28 cellular contexts compared by ENCODE assay signal in the genomic region with DNA sequence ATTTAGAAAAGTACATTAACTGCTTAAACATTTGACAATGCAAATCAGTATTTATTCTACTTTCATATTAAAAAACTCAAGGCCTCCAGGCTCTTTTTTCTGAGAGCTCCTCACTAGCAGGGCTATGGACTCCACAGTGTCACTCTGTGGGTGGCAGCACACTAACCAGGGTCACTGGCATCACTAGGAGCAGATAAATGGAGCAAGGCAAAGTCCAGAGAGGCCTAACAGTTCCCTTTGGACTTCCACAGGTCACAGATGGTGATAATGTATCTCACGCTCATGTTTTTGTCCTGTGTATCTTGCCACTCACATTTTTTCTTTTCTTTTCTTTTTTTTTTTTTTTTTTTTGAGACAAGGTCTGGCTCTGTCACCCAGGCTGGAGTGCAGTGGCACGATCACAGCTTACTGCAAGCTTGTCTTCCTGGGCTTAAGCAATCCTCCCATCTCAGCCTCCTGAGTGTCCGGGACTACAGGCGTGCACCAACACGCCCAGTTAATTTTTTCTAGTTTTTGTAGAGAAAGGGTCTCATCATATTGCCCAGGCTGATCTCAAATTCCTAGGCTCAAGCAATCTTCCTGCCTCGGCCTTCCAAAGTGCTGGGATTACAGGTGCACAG. TPM values are rescaled to one million over a fixed set of nuclear protein-coding genes. Genes with fewer than 3 reads are reported as not detected.
DNase-seq lines count a peak whose midpoint lies in the region; ATAC-seq and TF ChIP-seq lines count a peak whose summit lies in the region.
"Had no signal": no experiment of that assay in that cellular context is flagged by ENCODE, and none has a peak within 500 bp of the region (broad histone marks: within the 10 kb centered on the region; RNA-seq: fewer than 3 reads in every experiment).

No MANE protein-coding gene starts in this region.

- no peak overlapping the region for H2AFZ ChIP-seq in MM.1S (ENCODE audit: low read length)

- CTCF ChIA-PET in A673 (lab: Charles Lee) = interaction anchor here (0.6 kb wide), 1 partner anchor 33 kb away, joined by 9 read pairs; no protein-coding TSS in a partner anchor

- H3K36me3 ChIP-seq in A673 (ENCODE audit: insufficient read depth, low read length, poor library complexity, severe bottlenecking) (peaks cover 22% of the 10 kb centered on the region), MM.1S (replicated peaks; ENCODE audit: insufficient read depth, low read length) (peaks cover 4% of the 10 kb centered on the region; the same call in 1 of the 2 replicates), neutrophil (peaks cover 46% of the 10 kb centered on the region)

- no peaks in the 10 kb centered on the region for H3K9me2 ChIP-seq in MM.1S (replicated peaks; ENCODE audit: insufficient read depth, low read length)

- TF ChIP-seq CTCF in A673 (conservative IDR thresholded peaks at IDR 0.05; ENCODE audit: low read depth, low read length) (no peak), MM.1S (IDR thresholded peaks at IDR 0.05; ENCODE audit: low read length) (no peak), neutrophil (IDR thresholded peaks at IDR 0.05) (no peak)

- DNase-seq in A673 (ENCODE audit: low spot score) (no peak), MM.1S (no peak), left lobe of liver (ENCODE audit: low spot score) (peak; percentile 78), glomerular visceral epithelial cell (ENCODE audit: extremely low spot score) (no peak), A172 (ENCODE audit: low spot score) (no peak), C1 segment of cervical spinal cord (lab: John Stamatoyannopoulos, UW) (no peak), NCI-H82 (lab: John Stamatoyannopoulos, UW) (no peak)
- DNase-seq: activated CD4-positive, alpha-beta T cell treated with anti-CD3 and anti-CD28 coated beads for 48 hours; activated naive CD4-positive, alpha-beta T cell treated with anti-CD3 and anti-CD28 coated beads for 36 hours; activated T-cell treated with anti-CD3 and anti-CD28 coated beads, Interleukin-2, amount 50 U/mL, for 72 hours; Caco-2; dermis blood vessel endothelial cell; DMS53; foreskin melanocyte; Kasumi-1; MV-4-11; NCI-H1436 treated with DMSO at 0.1 percent for 48 hours; NCI-H446 treated with DMSO at 0.1 percent for 48 hours; posterior cingulate gyrus; right cardiac atrium; stimulated activated CD4-positive, alpha-beta T cell treated with anti-CD3 and anti-CD28 coated beads, Interleukin-4, amount 100 ng/mL, for 24 hours; SW 1271; WERI-Rb-1 had no signal

- H3K4me1 ChIP-seq in A673 (ENCODE audit: insufficient read depth, low read length, poor library complexity, severe bottlenecking) (peaks cover 20% of the 10 kb centered on the region), MM.1S (ENCODE audit: low read length) (no peaks in the 10 kb centered on the region), neutrophil (ENCODE audit: control insufficient read depth in 1 of 2, insufficient read depth in 1 of 2, low read depth in 1 of 2, low read length in 1 of 2) (peaks cover 51 to 52% of the 10 kb centered on the region in 2 experiments)

- H3K27me3 ChIP-seq in A673 (replicated peaks; ENCODE audit: insufficient read depth, low read depth, low read length, poor library complexity) (no peaks in the 10 kb centered on the region), MM.1S (replicated peaks; ENCODE audit: insufficient read depth, low read length) (no peaks in the 10 kb centered on the region), neutrophil (no peaks in the 10 kb centered on the region)
- H3K27me3 ChIP-seq: adrenal gland; BLaER1 treated with 17β-estradiol and CSF1 and Interleukin-3, amounts not matched to agents 10 nM and 100 nM; esophagus muscularis mucosa; tibial nerve had no signal

- H3K9ac ChIP-seq in MM.1S (ENCODE audit: low read length) = no peak overlapping the region; the same call in 1 of the 2 replicates

- H3K4me3 ChIP-seq in A673 (ENCODE audit: low read depth, low read length, poor library complexity, severe bottlenecking) = no peak overlapping the region
- no peak overlapping the region for H3K4me3 ChIP-seq in MM.1S (ENCODE audit: low read length)
- no peak overlapping the region for H3K4me3 ChIP-seq in neutrophil (ENCODE audit: low read depth in 1 of 2, low read length in 1 of 2)
- H3K4me3 ChIP-seq: adrenal gland; BLaER1 treated with 17β-estradiol and CSF1 and Interleukin-3, amounts not matched to agents 10 nM and 100 nM; esophagus muscularis mucosa; tibial nerve had no signal

- H3K9me3 ChIP-seq in A673 (ENCODE audit: low read depth, low read length, poor library complexity, severe bottlenecking) (no peaks in the 10 kb centered on the region), MM.1S (replicated peaks; ENCODE audit: insufficient read depth, low read length) (no peaks in the 10 kb centered on the region), neutrophil (no peaks in the 10 kb centered on the region)
- H3K9me3 ChIP-seq: adrenal gland; BLaER1 treated with 17β-estradiol and CSF1 and Interleukin-3, amounts not matched to agents 10 nM and 100 nM; Caco-2; esophagus muscularis mucosa; tibial nerve had no signal

- peak overlapping the region; percentile 43 for H3K27ac ChIP-seq in A673 (ENCODE audit: low read depth, low read length, poor library complexity, severe bottlenecking)
- no peak overlapping the region for H3K27ac ChIP-seq in MM.1S (ENCODE audit: low read length)
- peak overlapping the region; percentile 97 for H3K27ac ChIP-seq in neutrophil

- ATAC-seq in left lobe of liver = peak; percentile 100
- ATAC-seq: activated T-cell treated with anti-CD3 and anti-CD28 coated beads, Interleukin-2, amount 50 U/mL, for 72 hours; right cardiac atrium had no signal

- no peaks in the 10 kb centered on the region for H4K20me1 ChIP-seq in MM.1S (ENCODE audit: insufficient read depth, low read length)

- H3K79me2 ChIP-seq in MM.1S (ENCODE audit: low read length) = peaks cover 20% of the 10 kb centered on the region

- no TSS peak for BruUV-seq in A673 (replicated peaks; lab: Mats Ljungman, UMichigan)

- H3K4me2 ChIP-seq in MM.1S (ENCODE audit: low read depth, low read length) = peak overlapping the region; percentile 22; the same call in 1 of the 2 replicates

- intact Hi-C loops in A673 (cut with micrococcal nuclease; ENCODE audit: unreplicated experiment) = no loop called here

- no peaks in the 10 kb centered on the region; the same call in 1 of the 2 replicates for H3F3A ChIP-seq in MM.1S (ENCODE audit: insufficient read depth, low read length)

- POLR2A ChIA-PET in A673 (lab: Charles Lee; ENCODE audit: low non-redundant PET) = no interaction called here

RNA-seq across cellular contexts. Expression of a gene that starts 7.8 kb away (rescaled TPM):
- total RNA-seq in A673 (2021) (85.7 and 89.1 TPM in 2 replicates), left lobe of liver (35.7 TPM)
- 102 and 113 TPM in 2 replicates for total RNA-seq in A172 (2014; rRNA removed; shearing (Covaris generic))

RNA-seq across cellular contexts. Expression of a gene that starts 47.5 kb away (rescaled TPM):
- total RNA-seq in A673 (2021) (26.2 and 32.1 TPM in 2 replicates), left lobe of liver (9.9 TPM)
- total RNA-seq in A172 (2014; rRNA removed; shearing (Covaris generic)) = 33.4 and 47.1 TPM in 2 replicates
